In the genomic region with DNA sequence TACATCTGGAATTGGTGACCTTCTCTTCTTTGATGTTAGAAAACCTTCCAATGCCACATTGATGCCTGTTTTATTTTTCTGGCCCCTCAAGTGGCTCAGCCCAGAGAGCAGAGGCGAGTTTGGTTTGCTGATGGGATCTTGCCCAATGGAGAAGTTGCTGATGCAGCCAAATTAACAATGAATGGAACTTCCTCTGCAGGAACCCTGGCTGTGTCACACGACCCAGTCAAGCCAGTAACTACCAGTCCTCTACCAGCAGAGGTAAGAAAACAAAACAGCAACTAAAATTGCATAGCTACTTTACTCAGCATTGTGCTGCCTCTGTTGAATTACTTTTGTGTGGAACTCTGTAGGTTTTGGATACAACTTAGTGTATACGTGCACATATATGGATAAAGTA, we compare ENCODE assay signal across 12 cellular contexts.
A peak's percentile ranks its signal among the peaks of the same experiment; 100 is the strongest.
DNase-seq lines count a peak whose midpoint lies in the region; ATAC-seq and TF ChIP-seq lines count a peak whose summit lies in the region.
"Had no signal": no experiment of that assay in that cellular context is flagged by ENCODE, and none has a peak within 500 bp of the region (broad histone marks: within the 10 kb centered on the region; RNA-seq: fewer than 3 reads in every experiment).

No MANE protein-coding gene starts in this region.

- POLR2A ChIA-PET in CD8-positive, alpha-beta T cell (lab: Charles Lee) = no interaction called here

- H3K36me3 ChIP-seq in KMS-11 (ENCODE audit: insufficient read depth) (no peaks in the 10 kb centered on the region), vagina (peaks cover 0 to 8% of the 10 kb centered on the region in 2 donors)
- H3K36me3 ChIP-seq in CD8-positive, alpha-beta T cell (ENCODE audit: insufficient read depth, low read length) = no peaks in the 10 kb centered on the region

- no peak overlapping the region for H3K9ac ChIP-seq in KMS-11
- H3K9ac ChIP-seq: BLaER1 treated with 17β-estradiol and CSF1 and Interleukin-3, amounts not matched to agents 10 nM and 100 nM had no signal

- H3K4me3 ChIP-seq in KMS-11 (IDR thresholded peaks at IDR 0.05; ENCODE audit: insufficient read depth, low read depth, low read length) (no peak overlapping the region), vagina (no peak overlapping the region)
- no peak overlapping the region for H3K4me3 ChIP-seq in CD8-positive, alpha-beta T cell (ENCODE audit: low read depth, low read length)
- H3K4me3 ChIP-seq: BLaER1 treated with 17β-estradiol and CSF1 and Interleukin-3, amounts not matched to agents 10 nM and 100 nM had no signal

- TF ChIP-seq POLR2A in vagina (IDR thresholded peaks at IDR 0.05) = no peak

- DNase-seq in Ammon's horn (ENCODE audit: low spot score) (peak; percentile 42), dermis blood vessel endothelial cell (peak; percentile 76), left lobe of liver (ENCODE audit: low spot score) (no peak), vagina (ENCODE audit: extremely low spot score in 2 of 2) (no peak)
- no peak for DNase-seq in CD8-positive, alpha-beta T cell
- DNase-seq: activated CD4-positive, alpha-beta T cell treated with anti-CD3 and anti-CD28 coated beads, Interleukin-2, amount 50 U/mL, for 48 hours; activated effector memory CD4-positive, alpha-beta T cell treated with anti-CD3 and anti-CD28 coated beads, Interleukin-2, amount 50 U/mL, for 16 hours had no signal

- TF ChIP-seq CTCF in KMS-11 (conservative IDR thresholded peaks at IDR 0.05; ENCODE audit: low read depth, low read length) (no peak), vagina (IDR thresholded peaks at IDR 0.05) (no peak)
- TF ChIP-seq CTCF in CD8-positive, alpha-beta T cell (IDR thresholded peaks at IDR 0.05) = no peak

- intact Hi-C loops in vagina (cut with DNase I) = no loop called here
- intact Hi-C loops in CD8-positive, alpha-beta T cell (cut with DNase I, micrococcal nuclease) = no loop called here

- H3K4me2 ChIP-seq in KMS-11 = peak overlapping the region; percentile 18; the same call in 1 of the 2 replicates

- H3K9me3 Mint-ChIP-seq in CD8-positive, alpha-beta T cell = no peaks in the 10 kb centered on the region
- H3K9me3 Mint-ChIP-seq: neural crest cell had no signal

- H3K27me3 ChIP-seq in KMS-11 (ENCODE audit: insufficient read depth, low read depth) (no peaks in the 10 kb centered on the region), vagina (no peaks in the 10 kb centered on the region)
- no peaks in the 10 kb centered on the region for H3K27me3 ChIP-seq in CD8-positive, alpha-beta T cell (ENCODE audit: insufficient read depth, low read length)
- H3K27me3 ChIP-seq: BLaER1 treated with 17β-estradiol and CSF1 and Interleukin-3, amounts not matched to agents 10 nM and 100 nM had no signal

- no peaks in the 10 kb centered on the region for H3K27me3 Mint-ChIP-seq in CD8-positive, alpha-beta T cell (ENCODE audit: low read depth)

- no peaks in the 10 kb centered on the region for H3K4me1 Mint-ChIP-seq in CD8-positive, alpha-beta T cell (ENCODE audit: low read depth)

- H3K9me3 ChIP-seq in vagina = no peaks in the 10 kb centered on the region
- H3K9me3 ChIP-seq in CD8-positive, alpha-beta T cell (ENCODE audit: low read length) = no peaks in the 10 kb centered on the region
- H3K9me3 ChIP-seq: BLaER1 treated with 17β-estradiol and CSF1 and Interleukin-3, amounts not matched to agents 10 nM and 100 nM had no signal

- peaks cover 39% of the 10 kb centered on the region for H3K36me3 Mint-ChIP-seq in CD8-positive, alpha-beta T cell

- H3K79me2 ChIP-seq in KMS-11 (ENCODE audit: insufficient read depth, low read depth) = no peaks in the 10 kb centered on the region

- no peaks in the 10 kb centered on the region for H4K20me1 ChIP-seq in KMS-11 (ENCODE audit: insufficient read depth)
- H4K20me1 ChIP-seq: BLaER1 treated with 17β-estradiol and CSF1 and Interleukin-3, amounts not matched to agents 10 nM and 100 nM had no signal

- H3K4me1 ChIP-seq in KMS-11 (ENCODE audit: low read depth, poor library complexity, severe bottlenecking) (peaks cover 19% of the 10 kb centered on the region), vagina (no peaks in the 10 kb centered on the region)
- no peaks in the 10 kb centered on the region for H3K4me1 ChIP-seq in CD8-positive, alpha-beta T cell (ENCODE audit: insufficient read depth, low read length)

- CTCF ChIA-PET in CD8-positive, alpha-beta T cell (lab: Charles Lee) = interaction anchor here (0.6 kb wide), 1 partner anchor 585 kb away, joined by 4 read pairs; no protein-coding TSS in a partner anchor

- H3K27ac ChIP-seq in KMS-11 (peak overlapping the region; percentile 24), vagina (no peak overlapping the region)
- no peak overlapping the region for H3K27ac ChIP-seq in CD8-positive, alpha-beta T cell (ENCODE audit: low read depth, low read length)
- H3K27ac ChIP-seq: BLaER1 treated with 17β-estradiol and CSF1 and Interleukin-3, amounts not matched to agents 10 nM and 100 nM had no signal

- H3K27ac Mint-ChIP-seq in CD8-positive, alpha-beta T cell = no peak overlapping the region

- peak; percentile 69 for ATAC-seq in left lobe of liver
- ATAC-seq in GM19328 (IDR thresholded peaks at IDR 0.05; ENCODE audit: unreplicated experiment) = no peak
- no peak for ATAC-seq in CD8-positive, alpha-beta T cell
- ATAC-seq in GM19324 (IDR thresholded peaks at IDR 0.05; ENCODE audit: low FRiP score, unreplicated experiment) = no peak

- H2AFZ ChIP-seq in KMS-11 (ENCODE audit: low read depth) = no peak overlapping the region

- no peak overlapping the region for H3K4me3 Mint-ChIP-seq in CD8-positive, alpha-beta T cell
- H3K4me3 Mint-ChIP-seq: neural crest cell had no signal

Comparison
In these comparisons a context has a peak if more than half of its experiments do, and no peak if none do; other contexts are left out.
1. DNase-seq: peak in Ammon's horn (single experiment) and dermis blood vessel endothelial cell (single experiment); none in left lobe of liver (single experiment), vagina (0 of 2) and CD8-positive, alpha-beta T cell (0 of 7).